Comparison of ENCODE assay signal across 21 cellular contexts in genomic region chr2:80748576-80748975, GRCh38.
"Had no signal": no experiment of that assay in that cellular context is flagged by ENCODE, and none has a peak within 500 bp of the region (broad histone marks: within the 10 kb centered on the region; RNA-seq: fewer than 3 reads in every experiment).

No MANE protein-coding gene starts in this region.

- H3K9ac ChIP-seq: neural progenitor cell had no signal

- H3K9me3 ChIP-seq: testis had no signal

- H3K27me3 Mint-ChIP-seq: naive thymus-derived CD4-positive, alpha-beta T cell had no signal

- ATAC-seq: activated naive CD4-positive, alpha-beta T cell treated with anti-CD3 and anti-CD28 coated beads, Interleukin-2, amount 50 U/mL, for 72 hours; foreskin keratinocyte; left lobe of liver; naive thymus-derived CD4-positive, alpha-beta T cell had no signal

- H3K36me3 Mint-ChIP-seq: activated naive CD4-positive, alpha-beta T cell treated with anti-CD3 and anti-CD28 coated beads, Interleukin-2, amount 50 U/mL, for 72 hours; naive thymus-derived CD4-positive, alpha-beta T cell; neural progenitor cell had no signal

- H3K27ac Mint-ChIP-seq: activated naive CD4-positive, alpha-beta T cell treated with anti-CD3 and anti-CD28 coated beads, Interleukin-2, amount 50 U/mL, for 72 hours; naive thymus-derived CD4-positive, alpha-beta T cell; neural progenitor cell had no signal

- H3K4me1 Mint-ChIP-seq: naive thymus-derived CD4-positive, alpha-beta T cell; neural progenitor cell had no signal

- H3K27ac ChIP-seq: brain microvascular endothelial cell, foreskin keratinocyte, neural progenitor cell, spleen, testis had no signal

- H3K9me3 Mint-ChIP-seq: neural progenitor cell had no signal

- H2AFZ ChIP-seq: neural progenitor cell had no signal

- H3K4me3 Mint-ChIP-seq: naive thymus-derived CD4-positive, alpha-beta T cell; neural progenitor cell had no signal

- FAIRE-seq: keratinocyte, TTC549 had no signal

- H3K4me1 ChIP-seq: foreskin keratinocyte, neural progenitor cell, spleen, testis had no signal

- DNase-seq: activated CD4-positive, alpha-beta T cell treated with anti-CD3 and anti-CD28 coated beads for 1 hour; activated T-cell treated with anti-CD3 and anti-CD28 coated beads, Interleukin-2, amount 50 U/mL, for 1 hour; aorta; brain microvascular endothelial cell; central memory CD4-positive, alpha-beta T cell; dermis blood vessel endothelial cell; effector CD8-positive, alpha-beta T cell; foreskin keratinocyte; naive thymus-derived CD4-positive, alpha-beta T cell; posterior cingulate gyrus; spleen; stimulated activated CD4-positive, alpha-beta T cell treated with anti-CD3 and anti-CD28 coated beads, Interleukin-4, amount 100 ng/mL, for 1 hour; stimulated activated naive CD4-positive, alpha-beta T cell; testis; trophoblast cell had no signal

- H3K4me2 ChIP-seq: neural progenitor cell had no signal

- H3K27me3 ChIP-seq: brain microvascular endothelial cell, foreskin keratinocyte, neural progenitor cell, spleen, testis had no signal

- H3K4me3 ChIP-seq: lung, neural progenitor cell, spleen, testis had no signal

- H3K36me3 ChIP-seq: brain microvascular endothelial cell, neural progenitor cell, spleen had no signal
